In genomic region chr3:169133178-169134161, GRCh38 we compare ENCODE assay signal across 7 cellular contexts.
DNase-seq lines count a peak whose midpoint lies in the region; ATAC-seq, FAIRE-seq and TF ChIP-seq lines count a peak whose summit lies in the region.

No MANE protein-coding gene starts in this region.

- H3K27me3 Mint-ChIP-seq in nephron progenitor cell (ENCODE audit: low read depth, poor library complexity), result peaks cover 20% of the 10 kb centered on the region

- no peaks in the 10 kb centered on the region for H3K9me3 ChIP-seq in DND-41 (ENCODE audit: insufficient read depth, low read length, severe bottlenecking)

- no peak overlapping the region for H3K27ac ChIP-seq in DND-41 (ENCODE audit: low read length)

- DNase-seq in DND-41, result no peak
- DNase-seq in LNCaP clone FGC (ENCODE audit: low read depth), result no peak
- DNase-seq in cardiac fibroblast (ENCODE audit: low read depth in 2 of 2), result peak; percentile 63 to 83
- DNase-seq in nephron progenitor cell, result no peak
- no peak for DNase-seq in GM12892 (ENCODE audit: insufficient read length)
- no peak for DNase-seq in GM13976 (ENCODE audit: low spot score)
- DNase-seq in HuH-7.5 (ENCODE audit: low spot score), result no peak

- TF ChIP-seq POLR2A in GM12892 (IDR thresholded peaks at IDR 0.05; ENCODE audit: low read depth, low read length), result no peak

- no peaks in the 10 kb centered on the region for H3K79me2 ChIP-seq in DND-41 (ENCODE audit: insufficient read depth, low read length)

- in situ Hi-C loops in GM13976 (cut with MboI; ENCODE audit: low sequenced_read_pairs, unreplicated experiment), result loop anchor here (25.0 kb wide), 2 partner anchors 529 to 921 kb away; partner anchors contain the start of gene MECOM

- no peak overlapping the region for H2AFZ ChIP-seq in DND-41 (ENCODE audit: low read depth, low read length)

- no peak overlapping the region for H3K27ac Mint-ChIP-seq in nephron progenitor cell

- no peaks in the 10 kb centered on the region for H3K36me3 Mint-ChIP-seq in nephron progenitor cell (ENCODE audit: low read depth)

- no peaks in the 10 kb centered on the region for H3K9me3 Mint-ChIP-seq in nephron progenitor cell

- no peak for ATAC-seq in DND-41 (ENCODE audit: insufficient read depth, low read depth)

- FAIRE-seq in GM12892 (lab: Jason Lieb, UNC), result no peak

- no peaks in the 10 kb centered on the region for H4K20me1 ChIP-seq in DND-41 (ENCODE audit: insufficient read depth, low read length)

- H3K27me3 ChIP-seq in DND-41 (ENCODE audit: insufficient read depth, low read length, poor library complexity), result peaks cover 2% of the 10 kb centered on the region

- H3K9ac ChIP-seq in DND-41 (ENCODE audit: low read depth, low read length), result no peak overlapping the region

- H3K4me3 Mint-ChIP-seq in nephron progenitor cell, result no peak overlapping the region

- no peak overlapping the region for H3K4me3 ChIP-seq in DND-41 (ENCODE audit: low read depth in 1 of 2, low read length in 2 of 2)
- H3K4me3 ChIP-seq in LNCaP clone FGC (ENCODE audit: low read depth, low read length), result no peak overlapping the region
- H3K4me3 ChIP-seq in cardiac fibroblast (replicated peaks in 1 of 2; ENCODE audit: low read depth in 2 of 2, low read length in 2 of 2), result no peak overlapping the region

- no peak overlapping the region for H3K4me2 ChIP-seq in DND-41 (ENCODE audit: insufficient read depth, low read length)

- no peaks in the 10 kb centered on the region for H3K4me1 Mint-ChIP-seq in nephron progenitor cell

- H3K36me3 ChIP-seq in DND-41 (ENCODE audit: insufficient read depth, low read length), result no peaks in the 10 kb centered on the region

- no peaks in the 10 kb centered on the region for H3K4me1 ChIP-seq in DND-41 (ENCODE audit: insufficient read depth, low read length)

- peak; percentile 29 for TF ChIP-seq CTCF in DND-41 (IDR thresholded peaks at IDR 0.05; ENCODE audit: borderline replicate concordance, extremely low read depth, low read length, poor library complexity, severe bottlenecking)
- peak; percentile 37 for TF ChIP-seq CTCF in LNCaP clone FGC (IDR thresholded peaks at IDR 0.05; ENCODE audit: control insufficient read depth, extremely low read depth, insufficient read depth)
- TF ChIP-seq CTCF in cardiac fibroblast (IDR thresholded peaks at IDR 0.05; ENCODE audit: low read depth, low read length), result peak; percentile 47
- TF ChIP-seq CTCF in nephron progenitor cell (IDR thresholded peaks at IDR 0.05), result peak; percentile 48
- no peak for TF ChIP-seq CTCF in GM13976 (IDR thresholded peaks at IDR 0.05; ENCODE audit: borderline replicate concordance, control extremely low read depth, extremely low read depth, insufficient read depth, missing control alignments)

Comparison
In these comparisons a context has a peak if more than half of its experiments do, and no peak if none do; other contexts are left out.
1. DNase-seq: peak in cardiac fibroblast (2 of 2); none in DND-41 (single experiment), LNCaP clone FGC (single experiment), nephron progenitor cell (single experiment), GM12892 (single experiment), GM13976 (single experiment) and HuH-7.5 (single experiment).